ENCODE assay signal across 8 cellular contexts in genomic region chr20:2101057-2101934, GRCh38. TPM values are rescaled to one million over a fixed set of nuclear protein-coding genes. Genes with fewer than 3 reads are reported as not detected.
DNase-seq lines count a peak whose midpoint lies in the region; ATAC-seq and TF ChIP-seq lines count a peak whose summit lies in the region.

STK35 (plus strand) TSS chr20:2101827; CDS start chr20:2101882, 55 bp downstream.

- no peaks in the 10 kb centered on the region for H3K27me3 ChIP-seq in OCI-LY1 (ENCODE audit: insufficient read depth, low read length)

- H3K36me3 Mint-ChIP-seq in progenitor cell of endocrine pancreas (ENCODE audit: insufficient read depth), result peaks cover 11% of the 10 kb centered on the region

- H3K27ac ChIP-seq in OCI-LY1 (ENCODE audit: low read depth, low read length, poor library complexity, severe bottlenecking), result peak within 1 kb of the TSS; percentile 92

- no peaks in the 10 kb centered on the region for H4K20me1 ChIP-seq in OCI-LY1 (ENCODE audit: insufficient read depth, low read length)

- ATAC-seq in GM21381 (IDR thresholded peaks at IDR 0.05; ENCODE audit: unreplicated experiment) (peak; percentile 34), Right ventricle myocardium superior (ENCODE audit: poor library complexity) (peak; percentile 81)

- TF ChIP-seq CTCF in OCI-LY1 (IDR thresholded peaks at IDR 0.05; ENCODE audit: low read length) (no peak), progenitor cell of endocrine pancreas (IDR thresholded peaks at IDR 0.05; ENCODE audit: unreplicated experiment) (no peak)

- 0 out of 2 replicates have a peak within 1 kb of the TSS, but pooled peaks have one; percentile 16 for H2AFZ ChIP-seq in OCI-LY1 (ENCODE audit: low read length)

- H3K79me2 ChIP-seq in OCI-LY1 (ENCODE audit: insufficient read depth, low read length), result peaks cover 28% of the 10 kb centered on the region

- H3F3A ChIP-seq in OCI-LY1 (ENCODE audit: insufficient read depth, low read length), result no peaks in the 10 kb centered on the region

- intact Hi-C loops in Right ventricle myocardium superior (cut with DNase I), result loop anchor here (5.0 kb wide), 1 partner anchor 41 kb away; no protein-coding TSS in a partner anchor

- peak within 1 kb of the TSS; percentile 100 for H3K27ac Mint-ChIP-seq in progenitor cell of endocrine pancreas

- H3K9me2 ChIP-seq in OCI-LY1 (ENCODE audit: low read depth, low read length), result no peaks in the 10 kb centered on the region

- H3K4me1 ChIP-seq in OCI-LY1 (ENCODE audit: insufficient read depth, low read length, severe bottlenecking), result peaks cover 36% of the 10 kb centered on the region

- H3K9me3 ChIP-seq in OCI-LY1 (ENCODE audit: low read length), result no peaks in the 10 kb centered on the region

- peaks cover 11% of the 10 kb centered on the region for H3K36me3 ChIP-seq in OCI-LY1 (ENCODE audit: insufficient read depth, low read length)

- H3K4me3 Mint-ChIP-seq in progenitor cell of endocrine pancreas (ENCODE audit: low read depth), result peak within 1 kb of the TSS; percentile 90

- peak within 1 kb of the TSS; percentile 96 for H3K4me3 ChIP-seq in OCI-LY1 (ENCODE audit: low read depth, low read length, poor library complexity, severe bottlenecking)

- H3K9me3 Mint-ChIP-seq in progenitor cell of endocrine pancreas (ENCODE audit: low read depth), result no peaks in the 10 kb centered on the region

- peak within 1 kb of the TSS; percentile 98 for H3K4me2 ChIP-seq in OCI-LY1 (ENCODE audit: low read length)

- H3K4me1 Mint-ChIP-seq in progenitor cell of endocrine pancreas (ENCODE audit: low read depth), result peaks cover 26% of the 10 kb centered on the region

- H3K9ac ChIP-seq in OCI-LY1 (ENCODE audit: low read length), result peak within 1 kb of the TSS; percentile 77

- DNase-seq in DMS153 (lab: John Stamatoyannopoulos, UW), result peak; percentile 53
- peak; percentile 87 for DNase-seq in HK-2 (ENCODE audit: unreplicated experiment)
- DNase-seq in activated naive CD4-positive, alpha-beta T cell treated with Interleukin-2 at 50 U/mL for 16 hours, result peak; percentile 74
- DNase-seq in Right ventricle myocardium superior, result peak; percentile 91
- no peak for DNase-seq in progenitor cell of endocrine pancreas (ENCODE audit: low spot score, unreplicated experiment)
- no peak for DNase-seq in CD1c-positive myeloid dendritic cell (ENCODE audit: extremely low spot score)

- H3K27me3 Mint-ChIP-seq in progenitor cell of endocrine pancreas, result no peaks in the 10 kb centered on the region

RNA-seq across cellular contexts. Expression of gene STK35, which starts in this region (rescaled TPM):
- total RNA-seq in Right ventricle myocardium superior (11.7 TPM), progenitor cell of endocrine pancreas (39.8 and 41.9 TPM in 2 replicates)

Comparison
In these comparisons a context has a peak if more than half of its experiments do, and no peak if none do; other contexts are left out.
1. DNase-seq: peak in DMS153 (single experiment), HK-2 (single experiment), activated naive CD4-positive, alpha-beta T cell treated with Interleukin-2 at 50 U/mL for 16 hours (single experiment) and Right ventricle myocardium superior (single experiment); none in progenitor cell of endocrine pancreas (single experiment) and CD1c-positive myeloid dendritic cell (single experiment).